In the genomic region with DNA sequence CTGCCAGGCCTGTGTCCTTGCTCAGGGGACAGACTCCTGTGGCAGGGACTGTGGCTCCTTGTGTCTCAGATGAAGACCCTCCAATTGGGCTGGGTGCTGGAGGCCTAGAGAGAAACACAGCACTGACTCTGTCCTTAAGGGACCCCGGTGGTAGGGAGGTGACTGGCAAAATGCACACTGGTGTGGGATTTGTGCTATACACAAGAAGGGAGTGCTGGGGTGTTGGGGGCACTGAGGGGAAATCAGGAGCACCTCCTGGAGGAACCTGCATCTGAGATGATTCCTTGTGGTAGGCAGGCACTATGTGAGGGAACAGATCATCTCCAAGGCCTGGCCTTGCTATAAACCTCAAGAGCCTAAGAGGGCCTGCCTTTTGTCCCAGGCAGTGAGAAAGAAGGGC, we compare ENCODE assay signal across 25 cellular contexts.
"Had no signal": no experiment of that assay in that cellular context is flagged by ENCODE, and none has a peak within 500 bp of the region (broad histone marks: within the 10 kb centered on the region; RNA-seq: fewer than 3 reads in every experiment).

No MANE protein-coding gene starts in this region.

- DNase-seq: Kasumi-1, MV-4-11, NCI-H1048, NCI-H1105, NCI-H1417, NCI-H146, NCI-H1694 treated with DMSO at 0.1 percent for 48 hours, NCI-H1930, NCI-H2081, NCI-H2107, NCI-H226, NCI-H446, NCI-H510A, NCI-H524 treated with DMSO at 0.1 percent for 48 hours, NCI-H69, NCI-H774, Right ventricle myocardium superior, RPMI8226, SIG-M5 had no signal

- H3K9ac ChIP-seq: KMS-11 had no signal

- H3K36me3 Mint-ChIP-seq: IgD-negative memory B cell had no signal

- H3K36me3 ChIP-seq: SJSA1 had no signal

- ATAC-seq: K562 had no signal

- H3K4me1 ChIP-seq: SJSA1 had no signal

- H3K27ac ChIP-seq: HL-60, KMS-11, SJSA1, SK-N-MC had no signal

- H3K9me3 Mint-ChIP-seq: IgD-negative memory B cell had no signal

- H3K4me3 ChIP-seq: K562, SJSA1, SK-N-MC had no signal

- H3K9me3 ChIP-seq: SJSA1 had no signal

- H3K4me3 Mint-ChIP-seq: IgD-negative memory B cell had no signal

- H3K4me2 ChIP-seq: KMS-11 had no signal

- H3K4me1 Mint-ChIP-seq: IgD-negative memory B cell had no signal

- H3K27me3 ChIP-seq: SJSA1 had no signal
